8 cellular contexts compared by ENCODE assay signal in genomic region chr4:153488719-153489384, GRCh38. TPM values are rescaled to one million over a fixed set of nuclear protein-coding genes. Genes with fewer than 3 reads are reported as not detected.
A peak's percentile ranks its signal among the peaks of the same experiment; 100 is the strongest.
DNase-seq lines count a peak whose midpoint lies in the region; ATAC-seq, FAIRE-seq and TF ChIP-seq lines count a peak whose summit lies in the region.

No MANE protein-coding gene starts in this region.

- TF ChIP-seq POLR2A in upper lobe of left lung (IDR thresholded peaks at IDR 0.05) = no peak

- H3K4me3 Mint-ChIP-seq in activated T-helper 2 cell treated with anti-CD3 and anti-CD28 coated beads, Interferon-gamma antibody, Interleukin-2, Interleukin-4, amounts not matched to agents 10 μg/mL and 5 μg/mL and 100 μg/mL, durations not matched to agents 14 hours and 24 hours and 36 hours (ENCODE audit: low read depth) = peak overlapping the region; percentile 64

- peaks cover 15% of the 10 kb centered on the region for H3K79me2 ChIP-seq in keratinocyte (ENCODE audit: control insufficient read depth, insufficient read depth, low read length)

- peaks cover 73 to 97% (median 91%) of the 10 kb centered on the region in 10 experiments for H3K4me1 ChIP-seq in BLaER1 treated with 17β-estradiol and CSF1 and Interleukin-3, amounts not matched to agents 10 nM and 100 nM
- H3K4me1 ChIP-seq in keratinocyte (ENCODE audit: control insufficient read depth, extremely low read depth, insufficient read depth, low read length) (peaks cover 41% of the 10 kb centered on the region), upper lobe of left lung (peaks cover 25 to 49% (median 39%) of the 10 kb centered on the region in 4 donors)

- peak overlapping the region; percentile 90 for H3K27ac Mint-ChIP-seq in activated T-helper 2 cell treated with anti-CD3 and anti-CD28 coated beads, Interferon-gamma antibody, Interleukin-2, Interleukin-4, amounts not matched to agents 10 μg/mL and 5 μg/mL and 100 μg/mL, durations not matched to agents 14 hours and 24 hours and 36 hours

- dilution Hi-C loops in keratinocyte (cut with MboI; ENCODE audit: extremely low pct_ligation_motif_present, low sequenced_read_pairs) = no loop called here

- no peak for TF ChIP-seq CTCF in keratinocyte (optimal IDR thresholded peaks at IDR 0.05 in 1 of 3, IDR thresholded peaks at IDR 0.05 in 1 of 3, conservative IDR thresholded peaks at IDR 0.05 in 1 of 3; ENCODE audit: extremely low read depth in 1 of 3, insufficient read depth in 2 of 3, low read length in 3 of 3)
- no peak for TF ChIP-seq CTCF in upper lobe of left lung (IDR thresholded peaks at IDR 0.05)

- WGBS in upper lobe of left lung, 2 donors = 19 to 29% methylated on average over 21 to 22 of the region's 22 CpGs

- peaks cover 62% of the 10 kb centered on the region for H3K4me1 Mint-ChIP-seq in activated T-helper 2 cell treated with anti-CD3 and anti-CD28 coated beads, Interferon-gamma antibody, Interleukin-2, Interleukin-4, amounts not matched to agents 10 μg/mL and 5 μg/mL and 100 μg/mL, durations not matched to agents 14 hours and 24 hours and 36 hours (ENCODE audit: low read depth)

- H4K20me1 ChIP-seq in BLaER1 treated with 17β-estradiol and CSF1 and Interleukin-3, amounts not matched to agents 10 nM and 100 nM = peaks cover 0 to 88% (median 58%) of the 10 kb centered on the region in 11 experiments; a peak in 21 of 22 replicates
- H4K20me1 ChIP-seq in keratinocyte (ENCODE audit: control insufficient read depth, extremely low read depth, insufficient read depth, low read length) = no peaks in the 10 kb centered on the region

- ATAC-seq in GM19397 (IDR thresholded peaks at IDR 0.05; ENCODE audit: unreplicated experiment) (peak; percentile 29), HG03439 (IDR thresholded peaks at IDR 0.05; ENCODE audit: unreplicated experiment) (peak; percentile 10), upper lobe of left lung (ENCODE audit: low FRiP score in 2 of 2) (peak; percentile 3 to 40)

- no peaks in the 10 kb centered on the region for H3K27me3 Mint-ChIP-seq in activated T-helper 2 cell treated with anti-CD3 and anti-CD28 coated beads, Interferon-gamma antibody, Interleukin-2, Interleukin-4, amounts not matched to agents 10 μg/mL and 5 μg/mL and 100 μg/mL, durations not matched to agents 14 hours and 24 hours and 36 hours (ENCODE audit: low read depth)

- peaks cover 0 to 42% (median 0%) of the 10 kb centered on the region in 11 experiments; a peak in 8 of 22 replicates for H3K36me3 ChIP-seq in BLaER1 treated with 17β-estradiol and CSF1 and Interleukin-3, amounts not matched to agents 10 nM and 100 nM
- peaks cover 0 to 2% of the 10 kb centered on the region in 2 experiments for H3K36me3 ChIP-seq in keratinocyte (ENCODE audit: control insufficient read depth in 2 of 2, extremely low read depth in 1 of 2, insufficient read depth in 2 of 2, low read length in 2 of 2)
- H3K36me3 ChIP-seq in upper lobe of left lung = no peaks in the 10 kb centered on the region

- H3K4me3 ChIP-seq in BLaER1 treated with 17β-estradiol and CSF1 and Interleukin-3, amounts not matched to agents 10 nM and 100 nM = peak overlapping the region; percentile 39 to 72 (median 62)
- H3K4me3 ChIP-seq in keratinocyte (ENCODE audit: control insufficient read depth in 2 of 3, extremely low read depth in 1 of 3, insufficient read depth in 2 of 3, low read depth in 1 of 3, low read length in 3 of 3) = peak overlapping the region in 1 of 3 experiments; percentile 29
- H3K4me3 ChIP-seq in upper lobe of left lung = peak overlapping the region in 2 of 4 donors; percentile 30 to 38

- no peaks in the 10 kb centered on the region for H3K9me1 ChIP-seq in keratinocyte (ENCODE audit: control insufficient read depth, extremely low read depth, insufficient read depth, low read length)

- no peak for TF ChIP-seq EP300 in upper lobe of left lung (IDR thresholded peaks at IDR 0.05)

- H3K27ac ChIP-seq in BLaER1 treated with 17β-estradiol and CSF1 and Interleukin-3, amounts not matched to agents 10 nM and 100 nM = peak overlapping the region; percentile 45 to 93 (median 86); a peak in 21 of 22 replicates
- H3K27ac ChIP-seq in keratinocyte (ENCODE audit: control insufficient read depth, insufficient read depth, low read length) (peak overlapping the region; percentile 97), upper lobe of left lung (peak overlapping the region; percentile 46 to 86 (median 80))

- peak overlapping the region; percentile 17 for H2AFZ ChIP-seq in keratinocyte (ENCODE audit: control insufficient read depth, low read length)

- H3K4me2 ChIP-seq in BLaER1 treated with 17β-estradiol and CSF1 and Interleukin-3, amounts not matched to agents 10 nM and 100 nM = peak overlapping the region; percentile 93 to 99 (median 96)
- H3K4me2 ChIP-seq in keratinocyte (ENCODE audit: control insufficient read depth, extremely low read depth, insufficient read depth, low read depth, low read length) = peak overlapping the region; percentile 85

- peaks cover 22% of the 10 kb centered on the region for H3K36me3 Mint-ChIP-seq in activated T-helper 2 cell treated with anti-CD3 and anti-CD28 coated beads, Interferon-gamma antibody, Interleukin-2, Interleukin-4, amounts not matched to agents 10 μg/mL and 5 μg/mL and 100 μg/mL, durations not matched to agents 14 hours and 24 hours and 36 hours (ENCODE audit: low read depth)

- intact Hi-C loops in activated T-helper 2 cell treated with anti-CD3 and anti-CD28 coated beads, Interferon-gamma antibody, Interleukin-2, Interleukin-4, amounts not matched to agents 10 μg/mL and 5 μg/mL and 100 μg/mL, durations not matched to agents 14 hours and 24 hours and 36 hours (cut with micrococcal nuclease) = loop anchor here (1.0 to 5.0 kb wide), 9 partner anchors 8 to 163 kb away; partner anchors contain the start of gene MND1

- peak overlapping the region; percentile 70 to 85 (median 80) for H3K9ac ChIP-seq in BLaER1 treated with 17β-estradiol and CSF1 and Interleukin-3, amounts not matched to agents 10 nM and 100 nM
- peak overlapping the region; percentile 78 for H3K9ac ChIP-seq in keratinocyte (ENCODE audit: control insufficient read depth, extremely low read depth, insufficient read depth, low read length)

- no peaks in the 10 kb centered on the region for H3K9me3 Mint-ChIP-seq in activated T-helper 2 cell treated with anti-CD3 and anti-CD28 coated beads, Interferon-gamma antibody, Interleukin-2, Interleukin-4, amounts not matched to agents 10 μg/mL and 5 μg/mL and 100 μg/mL, durations not matched to agents 14 hours and 24 hours and 36 hours

- H3K9me3 ChIP-seq in BLaER1 treated with 17β-estradiol and CSF1 and Interleukin-3, amounts not matched to agents 10 nM and 100 nM (replicated peaks in 1 of 11) = no peaks in the 10 kb centered on the region
- no peaks in the 10 kb centered on the region for H3K9me3 ChIP-seq in keratinocyte (ENCODE audit: control insufficient read depth, low read depth, low read length)
- H3K9me3 ChIP-seq in upper lobe of left lung = no peaks in the 10 kb centered on the region

- DNase-seq in activated T-helper 2 cell treated with anti-CD3 and anti-CD28 coated beads, Interferon-gamma antibody, Interleukin-2, Interleukin-4, amounts not matched to agents 10 μg/mL and 5 μg/mL and 100 μg/mL, durations not matched to agents 14 hours and 24 hours and 36 hours (ENCODE audit: low spot score) = peak; percentile 24
- DNase-seq in keratinocyte (ENCODE audit: low read depth, low spot score) (no peak), upper lobe of left lung (peak; percentile 53 to 67), ureter (ENCODE audit: low spot score) (no peak), H4 (ENCODE audit: low spot score) (no peak)

- no peaks in the 10 kb centered on the region for H3K27me3 ChIP-seq in BLaER1 treated with 17β-estradiol and CSF1 and Interleukin-3, amounts not matched to agents 10 nM and 100 nM
- no peaks in the 10 kb centered on the region for H3K27me3 ChIP-seq in keratinocyte (ENCODE audit: control insufficient read depth, extremely low read depth, insufficient read depth, low read length)
- H3K27me3 ChIP-seq in upper lobe of left lung = no peaks in the 10 kb centered on the region

- FAIRE-seq in keratinocyte (lab: Jason Lieb, UNC) = no peak

RNA-seq across cellular contexts. Expression of gene TMEM131L, which starts 22.7 kb away (rescaled TPM):
- total RNA-seq in activated T-helper 2 cell treated with anti-CD3 and anti-CD28 coated beads, Interferon-gamma antibody, Interleukin-2, Interleukin-4, amounts not matched to agents 10 μg/mL and 5 μg/mL and 100 μg/mL, durations not matched to agents 14 hours and 24 hours and 36 hours = 28.1 and 29.7 TPM in 2 replicates
- 7.0 to 10.3 TPM (median 9.3 TPM) in 3 replicates for polyA plus RNA-seq in keratinocyte
- polyA plus RNA-seq in keratinocyte (2011; ENCODE audit: low read depth) = 7.6 TPM
- 3.1 and 5.0 TPM in 2 replicates for polyA plus RNA-seq in keratinocyte (2011; cell fraction: cytosol; rRNA removed)
- 29.1 and 29.5 TPM in 2 replicates for polyA plus RNA-seq in keratinocyte (2011; cell fraction: nucleus; rRNA removed)
- 6.1 and 8.0 TPM in 2 replicates for polyA plus RNA-seq in keratinocyte (2012; ENCODE audit: low replicate concordance)
- polyA minus RNA-seq in keratinocyte = 11.5 to 33.8 TPM (median 21.1 TPM) in 3 replicates
- polyA minus RNA-seq in keratinocyte (2011; cell fraction: cytosol; rRNA and poly(A)+ RNA removed) = 7.7 TPM
- 41.9 and 80.6 TPM in 2 replicates for polyA minus RNA-seq in keratinocyte (2011; cell fraction: nucleus; rRNA and poly(A)+ RNA removed)
- total RNA-seq in upper lobe of left lung (10 to 100 TPM; 12.3 to 28.8 (median 19.5) TPM), ureter (12.1 TPM)
- total RNA-seq in H4 (2014; rRNA removed; shearing (Covaris generic)) = 13.5 and 14.2 TPM in 2 replicates

Comparison
In these comparisons a context has a peak if more than half of its experiments do, and no peak if none do; other contexts are left out.
1. DNase-seq: peak in activated T-helper 2 cell treated with anti-CD3 and anti-CD28 coated beads, Interferon-gamma antibody, Interleukin-2, Interleukin-4, amounts not matched to agents 10 μg/mL and 5 μg/mL and 100 μg/mL, durations not matched to agents 14 hours and 24 hours and 36 hours (single experiment) and upper lobe of left lung (2 of 2); none in keratinocyte (single experiment), ureter (single experiment) and H4 (single experiment).
2. Peak in every context shown above with its lines, with median percentiles within 50 percentile points of each other: H3K27ac ChIP-seq and ATAC-seq.